Comparison of ENCODE assay signal across 12 cellular contexts in the genomic region with DNA sequence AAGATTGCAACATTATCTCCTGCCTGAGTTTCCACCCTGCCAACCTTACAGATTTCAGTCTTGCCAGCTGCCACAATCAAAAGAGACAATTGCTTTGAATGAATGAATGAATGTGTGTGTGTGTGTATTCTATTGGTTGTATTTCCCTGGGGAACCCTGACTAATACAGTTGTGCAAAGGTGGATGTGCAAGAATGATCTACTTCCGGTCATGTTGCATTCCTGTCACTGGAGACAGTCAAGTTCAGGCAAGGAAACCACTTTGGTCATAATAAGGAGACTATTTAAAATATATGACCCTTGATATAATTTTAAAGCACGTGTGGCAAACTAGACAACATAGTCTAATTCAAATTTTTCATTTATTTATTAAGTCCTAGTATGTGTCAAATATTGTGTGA. TPM values are rescaled to one million over a fixed set of nuclear protein-coding genes. Genes with fewer than 3 reads are reported as not detected.
A peak's percentile ranks its signal among the peaks of the same experiment; 100 is the strongest.
DNase-seq lines count a peak whose midpoint lies in the region; ATAC-seq and TF ChIP-seq lines count a peak whose summit lies in the region.
"Had no signal": no experiment of that assay in that cellular context is flagged by ENCODE, and none has a peak within 500 bp of the region (broad histone marks: within the 10 kb centered on the region; RNA-seq: fewer than 3 reads in every experiment).

No MANE protein-coding gene starts in this region.

- H3K27ac ChIP-seq in AG04450 (ENCODE audit: low read depth, low read length): no peak overlapping the region
- H3K27ac ChIP-seq: BLaER1 treated with 17β-estradiol and CSF1 and Interleukin-3, amounts not matched to agents 10 nM and 100 nM had no signal

- H3K4me3 ChIP-seq in AG04450 (ENCODE audit: low read depth, low read length) (no peak overlapping the region), fibroblast of pulmonary artery (replicated peaks; ENCODE audit: low read depth, low read length) (no peak overlapping the region)
- H3K4me3 ChIP-seq: BLaER1 treated with 17β-estradiol and CSF1 and Interleukin-3, amounts not matched to agents 10 nM and 100 nM had no signal

- no peak overlapping the region for H3K4me3 Mint-ChIP-seq in neural crest cell
- H3K4me3 Mint-ChIP-seq in activated CD8-positive, alpha-beta T cell treated with anti-CD3 and anti-CD28 coated beads for 36 hours: no peak overlapping the region
- H3K4me3 Mint-ChIP-seq: activated naive CD4-positive, alpha-beta T cell treated with anti-CD3 and anti-CD28 coated beads, Interleukin-2, amount 50 U/mL, for 24 hours had no signal

- no peaks in the 10 kb centered on the region for H3K27me3 ChIP-seq in AG04450 (ENCODE audit: control insufficient read depth, insufficient read depth, low read length)
- H3K27me3 ChIP-seq: BLaER1 treated with 17β-estradiol and CSF1 and Interleukin-3, amounts not matched to agents 10 nM and 100 nM had no signal

- ATAC-seq in activated CD8-positive, alpha-beta T cell treated with anti-CD3 and anti-CD28 coated beads for 36 hours: no peak

- TF ChIP-seq CTCF in AG04450 (IDR thresholded peaks at IDR 0.05; ENCODE audit: low read depth, low read length) (peak; percentile 45), fibroblast of pulmonary artery (IDR thresholded peaks at IDR 0.05; ENCODE audit: low read length, missing control alignments) (peak; percentile 44), neural crest cell (conservative IDR thresholded peaks at IDR 0.05) (peak; percentile 66)
- no peak for TF ChIP-seq CTCF in activated CD8-positive, alpha-beta T cell treated with anti-CD3 and anti-CD28 coated beads for 36 hours (IDR thresholded peaks at IDR 0.05)

- POLR2A ChIA-PET in AG04450 (lab: Yijun Ruan, JAX): no interaction called here
- POLR2A ChIA-PET in activated CD8-positive, alpha-beta T cell treated with anti-CD3 and anti-CD28 coated beads for 36 hours (lab: Charles Lee): no interaction called here

- no peaks in the 10 kb centered on the region for H3K4me1 Mint-ChIP-seq in neural crest cell
- no peaks in the 10 kb centered on the region for H3K4me1 Mint-ChIP-seq in activated CD8-positive, alpha-beta T cell treated with anti-CD3 and anti-CD28 coated beads for 36 hours (ENCODE audit: low read depth)
- H3K4me1 Mint-ChIP-seq: activated naive CD4-positive, alpha-beta T cell treated with anti-CD3 and anti-CD28 coated beads, Interleukin-2, amount 50 U/mL, for 24 hours had no signal

- DNase-seq in AG04450 (ENCODE audit: low read depth, low spot score) (no peak), SW480 (ENCODE audit: low spot score) (peak; percentile 13), fibroblast of pulmonary artery (ENCODE audit: low read depth) (peak; percentile 65), neural crest cell (ENCODE audit: low read depth, low spot score) (no peak), ecto neural progenitor cell (ENCODE audit: low spot score) (no peak)
- no peak for DNase-seq in activated CD8-positive, alpha-beta T cell treated with anti-CD3 and anti-CD28 coated beads for 36 hours
- DNase-seq in activated CD4-positive, alpha-beta T cell treated with anti-CD3 and anti-CD28 coated beads, Interleukin-2, amount 50 U/mL, for 48 hours: no peak
- no peak for DNase-seq in effector CD4-positive, alpha-beta T cell
- DNase-seq: activated CD4-positive, alpha-beta T cell treated with anti-CD3 and anti-CD28 coated beads for 48 hours; SHP77 had no signal

- no peaks in the 10 kb centered on the region for H3K9me3 ChIP-seq in AG04450 (ENCODE audit: control insufficient read depth, insufficient read depth, low read length)
- H3K9me3 ChIP-seq: BLaER1 treated with 17β-estradiol and CSF1 and Interleukin-3, amounts not matched to agents 10 nM and 100 nM had no signal

- H3K9me3 Mint-ChIP-seq in neural crest cell: no peaks in the 10 kb centered on the region
- no peaks in the 10 kb centered on the region for H3K9me3 Mint-ChIP-seq in activated CD8-positive, alpha-beta T cell treated with anti-CD3 and anti-CD28 coated beads for 36 hours
- H3K9me3 Mint-ChIP-seq: activated naive CD4-positive, alpha-beta T cell treated with anti-CD3 and anti-CD28 coated beads, Interleukin-2, amount 50 U/mL, for 24 hours had no signal

- intact Hi-C loops in activated CD8-positive, alpha-beta T cell treated with anti-CD3 and anti-CD28 coated beads for 36 hours (cut with micrococcal nuclease): no loop called here

- H3K27ac Mint-ChIP-seq in neural crest cell (ENCODE audit: unreplicated experiment): no peak overlapping the region
- no peak overlapping the region for H3K27ac Mint-ChIP-seq in activated CD8-positive, alpha-beta T cell treated with anti-CD3 and anti-CD28 coated beads for 36 hours
- H3K27ac Mint-ChIP-seq: activated naive CD4-positive, alpha-beta T cell treated with anti-CD3 and anti-CD28 coated beads, Interleukin-2, amount 50 U/mL, for 24 hours had no signal

- no peaks in the 10 kb centered on the region for H3K27me3 Mint-ChIP-seq in neural crest cell (ENCODE audit: low read depth)
- peaks cover 8% of the 10 kb centered on the region for H3K27me3 Mint-ChIP-seq in activated CD8-positive, alpha-beta T cell treated with anti-CD3 and anti-CD28 coated beads for 36 hours

- H3K36me3 Mint-ChIP-seq in neural crest cell (ENCODE audit: low read depth): peaks cover 2% of the 10 kb centered on the region
- H3K36me3 Mint-ChIP-seq in activated CD8-positive, alpha-beta T cell treated with anti-CD3 and anti-CD28 coated beads for 36 hours (ENCODE audit: low read depth): no peaks in the 10 kb centered on the region
- H3K36me3 Mint-ChIP-seq: activated naive CD4-positive, alpha-beta T cell treated with anti-CD3 and anti-CD28 coated beads, Interleukin-2, amount 50 U/mL, for 24 hours had no signal

- CTCF ChIA-PET in AG04450 (lab: Charles Lee): no interaction called here
- CTCF ChIA-PET in activated CD8-positive, alpha-beta T cell treated with anti-CD3 and anti-CD28 coated beads for 36 hours (lab: Charles Lee): interaction anchor here (2.8 kb wide), 1 partner anchor 13 kb away, joined by 23 read pairs; the partner anchor contains the start of gene RERG

RNA-seq across cellular contexts. Expression of gene RERG, which starts 13.1 kb away (rescaled TPM):
- polyA plus RNA-seq in AG04450 (2011; rRNA removed): 0.12 and 0.16 TPM in 2 replicates
- 0.32 TPM in 1 of 2 replicates, not detected in the other for polyA minus RNA-seq in AG04450 (2011; rRNA and poly(A)+ RNA removed)
- 0.61 and 1.1 TPM in 2 replicates for total RNA-seq in neural crest cell
- total RNA-seq in activated CD8-positive, alpha-beta T cell treated with anti-CD3 and anti-CD28 coated beads for 36 hours: not detected

Comparison
In these comparisons a context has a peak if more than half of its experiments do, and no peak if none do; other contexts are left out.
1. DNase-seq: peak in SW480 (single experiment) and fibroblast of pulmonary artery (single experiment); none in AG04450 (single experiment), neural crest cell (single experiment), activated CD8-positive, alpha-beta T cell treated with anti-CD3 and anti-CD28 coated beads for 36 hours (single experiment), activated CD4-positive, alpha-beta T cell treated with anti-CD3 and anti-CD28 coated beads, Interleukin-2, amount 50 U/mL, for 48 hours (0 of 2), effector CD4-positive, alpha-beta T cell (single experiment) and ecto neural progenitor cell (single experiment).